ENCODE assay signal across 18 cellular contexts in the genomic region with DNA sequence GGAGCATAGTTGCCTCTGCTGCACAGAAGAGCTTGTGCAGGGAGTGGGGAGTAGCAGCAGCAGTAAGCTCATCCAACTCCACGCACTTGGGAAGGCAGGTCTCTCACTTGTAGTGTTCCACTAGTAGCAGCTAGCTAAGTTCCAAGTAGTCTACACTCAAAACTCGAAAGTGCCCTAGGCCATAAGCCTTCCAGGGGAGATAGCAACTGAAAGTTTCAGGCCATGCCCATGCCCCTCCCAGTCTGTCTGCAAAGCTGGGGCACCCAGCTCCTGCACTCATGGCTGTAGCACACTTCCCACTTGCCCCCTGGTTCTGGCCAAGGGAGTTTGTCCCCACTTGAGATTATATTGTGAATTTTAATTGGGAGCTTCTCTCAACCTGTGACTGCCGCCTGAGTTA. TPM values are rescaled to one million over a fixed set of nuclear protein-coding genes. Genes with fewer than 3 reads are reported as not detected.
DNase-seq lines count a peak whose midpoint lies in the region; ATAC-seq, FAIRE-seq and TF ChIP-seq lines count a peak whose summit lies in the region.
"Had no signal": no experiment of that assay in that cellular context is flagged by ENCODE, and none has a peak within 500 bp of the region (broad histone marks: within the 10 kb centered on the region; RNA-seq: fewer than 3 reads in every experiment).

No MANE protein-coding gene starts in this region.

- BruUV-seq in GM12878 (replicated peaks; lab: Mats Ljungman, UMichigan) (no TSS peak), PC-3 (replicated peaks; lab: Mats Ljungman, UMichigan) (no TSS peak)

- RAD21 ChIA-PET in GM12878 (lab: Charles Lee; ENCODE audit: unreplicated experiment) = no interaction called here

- DNase-seq in GM12878 (ENCODE audit: low read depth, low spot score) (no peak), spleen (no peak), EL (no peak), PC-3 (no peak)
- DNase-seq: Calu3; CD8-positive, alpha-beta T cell; DMS 273 treated with DMSO at 0.1 percent for 48 hours; GDM1; GM23248; HCEC 1CT; Karpas-422; KBM-7 had no signal

- intact Hi-C loops in GM12878 (cut with micrococcal nuclease; ENCODE audit: unreplicated experiment) = no loop called here
- intact Hi-C loops in spleen (cut with DNase I; ENCODE audit: low total_unique reads) = no loop called here
- intact Hi-C loops in PC-3 (cut with micrococcal nuclease) = no loop called here

- no peaks in the 10 kb centered on the region for H3K79me2 ChIP-seq in GM12878 (ENCODE audit: control insufficient read depth, insufficient read depth, low read length)
- H3K79me2 ChIP-seq in PC-3 (ENCODE audit: low read length) = no peaks in the 10 kb centered on the region

- CTCF ChIA-PET in GM12878 (lab: Yijun Ruan, JAX) = no interaction called here
- CTCF ChIA-PET in PC-3 (lab: Charles Lee) = no interaction called here

- no peaks in the 10 kb centered on the region for H3K27me3 ChIP-seq in GM12878 (replicated peaks in 1 of 2; ENCODE audit: control insufficient read depth in 2 of 2, insufficient read depth in 2 of 2, low read length in 1 of 2)
- no peaks in the 10 kb centered on the region for H3K27me3 ChIP-seq in spleen (replicated peaks in 1 of 7)
- no peaks in the 10 kb centered on the region for H3K27me3 ChIP-seq in PC-3 (ENCODE audit: low read length)
- H3K27me3 ChIP-seq: BLaER1 treated with 17β-estradiol and CSF1 and Interleukin-3, amounts not matched to agents 10 nM and 100 nM had no signal

- ATAC-seq in GM18502 (IDR thresholded peaks at IDR 0.05; ENCODE audit: poor library complexity, unreplicated experiment) (peak; percentile 54), HG02798 (IDR thresholded peaks at IDR 0.05; ENCODE audit: poor library complexity, unreplicated experiment) (peak; percentile 47), GM12878 (peak; percentile 33; the same call in 1 of the 3 replicates), PC-3 (no peak)
- ATAC-seq: CD8-positive, alpha-beta T cell; HepG2 had no signal

- no peak for TF ChIP-seq EP300 in GM12878 (IDR thresholded peaks at IDR 0.05; ENCODE audit: borderline replicate concordance in 1 of 2, control insufficient read depth in 1 of 2, low read depth in 2 of 2, low read length in 2 of 2)

- TF ChIP-seq RAD21 in GM12878 (IDR thresholded peaks at IDR 0.05; ENCODE audit: insufficient read depth, low read depth, low read length) = no peak

- H3K4me2 ChIP-seq in GM12878 (ENCODE audit: control insufficient read depth, insufficient read depth) (no peak overlapping the region), PC-3 (ENCODE audit: low read length) (no peak overlapping the region)
- H3K4me2 ChIP-seq: BLaER1 treated with 17β-estradiol and CSF1 and Interleukin-3, amounts not matched to agents 10 nM and 100 nM had no signal

- H3K4me1 ChIP-seq in GM12878 (ENCODE audit: control insufficient read depth, insufficient read depth, low read length) (no peaks in the 10 kb centered on the region; the same call in 1 of the 2 replicates), spleen (no peaks in the 10 kb centered on the region), PC-3 (ENCODE audit: insufficient read depth, low read length) (no peaks in the 10 kb centered on the region)
- H3K4me1 ChIP-seq: BLaER1 treated with 17β-estradiol and CSF1 and Interleukin-3, amounts not matched to agents 10 nM and 100 nM had no signal

- H2AFZ ChIP-seq in GM12878 (ENCODE audit: control insufficient read depth, low read depth, low read length) (no peak overlapping the region), PC-3 (ENCODE audit: low read length) (no peak overlapping the region)
- H2AFZ ChIP-seq: GM23248 had no signal

- H3K9ac ChIP-seq in GM12878 (ENCODE audit: control insufficient read depth, insufficient read depth, low read length) = no peak overlapping the region
- H3K9ac ChIP-seq in PC-3 (ENCODE audit: low read length) = no peak overlapping the region
- H3K9ac ChIP-seq: BLaER1 treated with 17β-estradiol and CSF1 and Interleukin-3, amounts not matched to agents 10 nM and 100 nM; GM23248 had no signal

- H3K9me3 ChIP-seq in GM12878 (replicated peaks; ENCODE audit: control insufficient read depth, insufficient read depth, low read length) (no peaks in the 10 kb centered on the region), spleen (peaks cover 0 to 39% (median 24%) of the 10 kb centered on the region in 8 donors), PC-3 (ENCODE audit: low read length) (no peaks in the 10 kb centered on the region)

- TF ChIP-seq POLR2A in GM12878 (IDR thresholded peaks at IDR 0.05; ENCODE audit: low read depth, low read length) = no peak
- no peak for TF ChIP-seq POLR2A in spleen (IDR thresholded peaks at IDR 0.05)

- no peak overlapping the region for H3K4me3 ChIP-seq in GM12878
- no peak overlapping the region for H3K4me3 ChIP-seq in spleen
- H3K4me3 ChIP-seq in PC-3 (ENCODE audit: low read length) = no peak overlapping the region
- H3K4me3 ChIP-seq: BLaER1 treated with 17β-estradiol and CSF1 and Interleukin-3, amounts not matched to agents 10 nM and 100 nM; GM23248 had no signal

- no peaks in the 10 kb centered on the region for H3F3A ChIP-seq in PC-3 (ENCODE audit: low read length, unreplicated experiment)

- H4K20me1 ChIP-seq in GM12878 (ENCODE audit: control insufficient read depth, insufficient read depth) = no peaks in the 10 kb centered on the region
- H4K20me1 ChIP-seq in PC-3 (ENCODE audit: low read length) = no peaks in the 10 kb centered on the region
- H4K20me1 ChIP-seq: BLaER1 treated with 17β-estradiol and CSF1 and Interleukin-3, amounts not matched to agents 10 nM and 100 nM had no signal

- no peak for TF ChIP-seq CTCF in GM12878 (IDR thresholded peaks at IDR 0.05 in 2 of 3, conservative IDR thresholded peaks at IDR 0.05 in 1 of 3; ENCODE audit: control insufficient read depth in 2 of 3, extremely low read depth in 1 of 3, insufficient read depth in 1 of 3, low read depth in 3 of 3, low read length in 3 of 3)
- no peak for TF ChIP-seq CTCF in spleen (IDR thresholded peaks at IDR 0.05 in 8 of 11, conservative IDR thresholded peaks at IDR 0.05 in 3 of 11)
- TF ChIP-seq CTCF in PC-3 (conservative IDR thresholded peaks at IDR 0.05; ENCODE audit: low read depth, low read length) = no peak

- H3K36me3 ChIP-seq in GM12878 (ENCODE audit: control insufficient read depth in 2 of 2, insufficient read depth in 2 of 2, low read length in 1 of 2) (no peaks in the 10 kb centered on the region), spleen (no peaks in the 10 kb centered on the region), PC-3 (ENCODE audit: low read depth, low read length) (no peaks in the 10 kb centered on the region)

- POLR2A ChIA-PET in GM12878 (lab: Charles Lee) (no interaction called here), PC-3 (lab: Charles Lee; ENCODE audit: unreplicated experiment) (no interaction called here)

- FAIRE-seq in GM12878 (lab: Jason Lieb, UNC) = no peak
- FAIRE-seq: GM18507, H54, HepG2 had no signal

- H3K27ac ChIP-seq in GM12878 (ENCODE audit: control insufficient read depth, insufficient read depth) (no peak overlapping the region), spleen (no peak overlapping the region), PC-3 (ENCODE audit: low read length) (no peak overlapping the region)
- H3K27ac ChIP-seq: BLaER1 treated with 17β-estradiol and CSF1 and Interleukin-3, amounts not matched to agents 10 nM and 100 nM; GM23248 had no signal

- SMC1A ChIA-PET in GM12878 (lab: Charles Lee; ENCODE audit: uncharacterized antibody, unreplicated experiment) = no interaction called here

- no peaks in the 10 kb centered on the region for H3K9me2 ChIP-seq in PC-3 (replicated peaks; ENCODE audit: low read length)

- in situ Hi-C loops in GM12878 (cut with MboI) = no loop called here

- WGBS in GM12878 (ENCODE audit: insufficient coverage, insufficient replicate concordance, low lambda C conversion rate, missing lambda C conversion rate) = 21% methylated on average over 3 of the region's 3 CpGs
- WGBS in spleen, 5 donors = 83 to 90% (median 84%) methylated on average over 2 to 3 of the region's 3 CpGs

TF ChIP-seq in GM12878, 131 proteins besides CTCF, POLR2A, EP300 and RAD21:
- TF ChIP-seq WRNIP1 (IDR thresholded peaks at IDR 0.05; ENCODE audit: borderline replicate concordance, low read depth, low read length) (no peak), TAF1 (IDR thresholded peaks at IDR 0.05; ENCODE audit: borderline replicate concordance, low read depth, low read length) (no peak)
TF ChIP-seq in GM12878: peak in this region for 0.

RNA-seq across cellular contexts. Expression of a gene that starts 57.5 kb away (rescaled TPM):
- 65.5 and 77.7 TPM in 2 replicates for total RNA-seq in GM12878 (2013; cell fraction: nucleolus; rRNA removed)
- total RNA-seq in GM12878 (2014; rRNA removed) (36.1 and 43.8 TPM in 2 replicates), GM12878 (2014; rRNA removed; fragmentation: Illumina TruSeq; extraction: Trizol) (24.3 and 25.1 TPM in 2 replicates), GM12878 (2021) (21.1 and 25.3 TPM in 2 replicates), spleen (100 to 1,000 TPM in 5 of 7 donors, 10 to 100 TPM in 2; 65.6 to 155 (median 129) TPM), PC-3 (2014; rRNA removed) (45.2 and 45.3 TPM in 2 replicates)
- 10.8 TPM for polyA plus RNA-seq in GM12878 (2011; ENCODE audit: low read depth)
- polyA plus RNA-seq in GM12878 (2011; rRNA removed) (32.0 and 37.2 TPM in 2 replicates), GM12878 (2014; fragmentation: Illumina TruSeq; extraction: Trizol) (22.5 and 27.3 TPM in 2 replicates), GM12878 (2014; fragmentation: Nextera tagmentation; extraction: Ambion mirVana) (10 to 100 TPM in 1 of 2 experiments, 1 to 10 TPM in 1; 7.3 to 14.6 TPM), GM12878 (2014; rRNA removed) (26.5 and 33.3 TPM in 2 replicates), GM12878 (2016; fragmentation: Nextera tagmentation; extraction: Ambion mirVana) (10 to 100 TPM; 40.8 to 41.7 TPM), spleen (10 to 100 TPM; 34.5 to 46.3 (median 42.9) TPM)
- polyA plus RNA-seq in GM12878 (2011; cell fraction: cytosol; rRNA removed) = 19.2 and 19.3 TPM in 2 replicates
- 18.5 and 29.9 TPM in 2 replicates for polyA plus RNA-seq in GM12878 (2011; cell fraction: nucleus; rRNA removed)
- 13.7 and 16.1 TPM in 2 replicates for polyA plus RNA-seq in GM12878 (2012)
- 26.7 and 30.3 TPM in 2 replicates for polyA minus RNA-seq in GM12878 (2011; rRNA and poly(A)+ RNA removed)
- 9.0 and 10.3 TPM in 2 replicates for polyA minus RNA-seq in GM12878 (2011; cell fraction: cytosol; rRNA and poly(A)+ RNA removed)
- polyA minus RNA-seq in GM12878 (2011; cell fraction: nucleus; rRNA and poly(A)+ RNA removed) = 13.9 and 25.4 TPM in 2 replicates
